Comparison of ENCODE assay signal across 1 cellular context in genomic region chr6:168157272-168158007, GRCh38.
TF ChIP-seq lines count a peak whose summit lies in the region.

No MANE protein-coding gene starts in this region.

TF ChIP-seq in HEK293, 187 proteins besides CTCF, POLR2A, EP300 and RAD21 (continued from another document and continues in another):
- TF ChIP-seq, protein P1, sequence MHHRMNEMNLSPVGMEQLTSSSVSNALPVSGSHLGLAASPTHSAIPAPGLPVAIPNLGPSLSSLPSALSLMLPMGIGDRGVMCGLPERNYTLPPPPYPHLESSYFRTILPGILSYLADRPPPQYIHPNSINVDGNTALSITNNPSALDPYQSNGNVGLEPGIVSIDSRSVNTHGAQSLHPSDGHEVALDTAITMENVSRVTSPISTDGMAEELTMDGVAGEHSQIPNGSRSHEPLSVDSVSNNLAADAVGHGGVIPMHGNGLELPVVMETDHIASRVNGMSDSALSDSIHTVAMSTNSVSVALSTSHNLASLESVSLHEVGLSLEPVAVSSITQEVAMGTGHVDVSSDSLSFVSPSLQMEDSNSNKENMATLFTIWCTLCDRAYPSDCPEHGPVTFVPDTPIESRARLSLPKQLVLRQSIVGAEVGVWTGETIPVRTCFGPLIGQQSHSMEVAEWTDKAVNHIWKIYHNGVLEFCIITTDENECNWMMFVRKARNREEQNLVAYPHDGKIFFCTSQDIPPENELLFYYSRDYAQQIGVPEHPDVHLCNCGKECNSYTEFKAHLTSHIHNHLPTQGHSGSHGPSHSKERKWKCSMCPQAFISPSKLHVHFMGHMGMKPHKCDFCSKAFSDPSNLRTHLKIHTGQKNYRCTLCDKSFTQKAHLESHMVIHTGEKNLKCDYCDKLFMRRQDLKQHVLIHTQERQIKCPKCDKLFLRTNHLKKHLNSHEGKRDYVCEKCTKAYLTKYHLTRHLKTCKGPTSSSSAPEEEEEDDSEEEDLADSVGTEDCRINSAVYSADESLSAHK (tag by site-specific recombination; IDR thresholded peaks at IDR 0.05): peak; percentile 49; the same call in 1 of the 2 replicates
- peak; percentile 74 for TF ChIP-seq ZNF660 (tag by site-specific recombination; IDR thresholded peaks at IDR 0.05)
- no peak for TF ChIP-seq ZBTB48 (tag by site-specific recombination; IDR thresholded peaks at IDR 0.05)
- TF ChIP-seq, protein P2, sequence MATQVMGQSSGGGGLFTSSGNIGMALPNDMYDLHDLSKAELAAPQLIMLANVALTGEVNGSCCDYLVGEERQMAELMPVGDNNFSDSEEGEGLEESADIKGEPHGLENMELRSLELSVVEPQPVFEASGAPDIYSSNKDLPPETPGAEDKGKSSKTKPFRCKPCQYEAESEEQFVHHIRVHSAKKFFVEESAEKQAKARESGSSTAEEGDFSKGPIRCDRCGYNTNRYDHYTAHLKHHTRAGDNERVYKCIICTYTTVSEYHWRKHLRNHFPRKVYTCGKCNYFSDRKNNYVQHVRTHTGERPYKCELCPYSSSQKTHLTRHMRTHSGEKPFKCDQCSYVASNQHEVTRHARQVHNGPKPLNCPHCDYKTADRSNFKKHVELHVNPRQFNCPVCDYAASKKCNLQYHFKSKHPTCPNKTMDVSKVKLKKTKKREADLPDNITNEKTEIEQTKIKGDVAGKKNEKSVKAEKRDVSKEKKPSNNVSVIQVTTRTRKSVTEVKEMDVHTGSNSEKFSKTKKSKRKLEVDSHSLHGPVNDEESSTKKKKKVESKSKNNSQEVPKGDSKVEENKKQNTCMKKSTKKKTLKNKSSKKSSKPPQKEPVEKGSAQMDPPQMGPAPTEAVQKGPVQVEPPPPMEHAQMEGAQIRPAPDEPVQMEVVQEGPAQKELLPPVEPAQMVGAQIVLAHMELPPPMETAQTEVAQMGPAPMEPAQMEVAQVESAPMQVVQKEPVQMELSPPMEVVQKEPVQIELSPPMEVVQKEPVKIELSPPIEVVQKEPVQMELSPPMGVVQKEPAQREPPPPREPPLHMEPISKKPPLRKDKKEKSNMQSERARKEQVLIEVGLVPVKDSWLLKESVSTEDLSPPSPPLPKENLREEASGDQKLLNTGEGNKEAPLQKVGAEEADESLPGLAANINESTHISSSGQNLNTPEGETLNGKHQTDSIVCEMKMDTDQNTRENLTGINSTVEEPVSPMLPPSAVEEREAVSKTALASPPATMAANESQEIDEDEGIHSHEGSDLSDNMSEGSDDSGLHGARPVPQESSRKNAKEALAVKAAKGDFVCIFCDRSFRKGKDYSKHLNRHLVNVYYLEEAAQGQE (tag by site-specific recombination; IDR thresholded peaks at IDR 0.05): no peak
- no peak for TF ChIP-seq ZNF544 (tag by site-specific recombination; IDR thresholded peaks at IDR 0.05)
- TF ChIP-seq SP7 (tag by site-specific recombination; IDR thresholded peaks at IDR 0.05): peak; percentile 93
- TF ChIP-seq ZNF76 (tag by site-specific recombination; IDR thresholded peaks at IDR 0.05; ENCODE audit: borderline replicate concordance, low read depth): no peak
- peak; percentile 59; the same call in 1 of the 2 replicates for TF ChIP-seq ZNF561 (tag by site-specific recombination; IDR thresholded peaks at IDR 0.05; ENCODE audit: borderline replicate concordance)
- TF ChIP-seq ZNF768 (tag by site-specific recombination; IDR thresholded peaks at IDR 0.05): no peak
- peak; percentile 82 for TF ChIP-seq ZNF629 (tag by site-specific recombination; IDR thresholded peaks at IDR 0.05)
- no peak for TF ChIP-seq TCF7L2 (IDR thresholded peaks at IDR 0.05; ENCODE audit: borderline replicate concordance, low read depth, low read length)
- no peak for TF ChIP-seq ZNF558 (tag by site-specific recombination; IDR thresholded peaks at IDR 0.05)
- TF ChIP-seq INSM2 (tag by site-specific recombination; IDR thresholded peaks at IDR 0.05): 0 out of 2 replicates have a peak, but pooled peaks have one; percentile 45
- 0 out of 2 replicates have a peak, but pooled peaks have one; percentile 26 for TF ChIP-seq ZNF24 (tag by site-specific recombination; IDR thresholded peaks at IDR 0.05)
- TF ChIP-seq ZNF600 (tag by site-specific recombination; IDR thresholded peaks at IDR 0.05): peak; percentile 49; the same call in 1 of the 2 replicates
- no peak for TF ChIP-seq ZSCAN16 (tag by site-specific recombination; IDR thresholded peaks at IDR 0.05)
- TF ChIP-seq ZNF585B (tag by site-specific recombination; IDR thresholded peaks at IDR 0.05): no peak
- 0 out of 2 replicates have a peak, but pooled peaks have one; percentile 15 for TF ChIP-seq ZFHX2 (tag by site-specific recombination; conservative IDR thresholded peaks at IDR 0.05)
- TF ChIP-seq ZBTB6 (tag by site-specific recombination; IDR thresholded peaks at IDR 0.05): no peak
- peak; percentile 19; the same call in 1 of the 2 replicates for TF ChIP-seq ZNF341 (tag by site-specific recombination; IDR thresholded peaks at IDR 0.05; ENCODE audit: low read depth)
- no peak for TF ChIP-seq ZNF677 (tag by site-specific recombination; IDR thresholded peaks at IDR 0.05)
- no peak for TF ChIP-seq BCL11A (tag by site-specific recombination; IDR thresholded peaks at IDR 0.05; ENCODE audit: low read depth)
- TF ChIP-seq ZNF398 (tag by site-specific recombination; IDR thresholded peaks at IDR 0.05): no peak
- TF ChIP-seq ZNF843 (tag by site-specific recombination; IDR thresholded peaks at IDR 0.05): peak; percentile 77
- TF ChIP-seq ZBTB44 (tag by site-specific recombination; IDR thresholded peaks at IDR 0.05): peak; percentile 40; the same call in 1 of the 2 replicates
- no peak for TF ChIP-seq ZFP37 (tag by site-specific recombination; IDR thresholded peaks at IDR 0.05)
- no peak for TF ChIP-seq ZNF654 (tag by site-specific recombination; IDR thresholded peaks at IDR 0.05; ENCODE audit: low read depth)
- peak; percentile 44; the same call in 1 of the 2 replicates for TF ChIP-seq IKZF3 (tag by site-specific recombination; IDR thresholded peaks at IDR 0.05)
- TF ChIP-seq GFI1B (tag by site-specific recombination; IDR thresholded peaks at IDR 0.05): peak; percentile 85
- TF ChIP-seq EGR2 (tag by site-specific recombination; IDR thresholded peaks at IDR 0.05; ENCODE audit: low read depth): no peak
- no peak for TF ChIP-seq ZNF2 (tag by site-specific recombination; IDR thresholded peaks at IDR 0.05)
- TF ChIP-seq ZSCAN30 (tag by site-specific recombination; IDR thresholded peaks at IDR 0.05): peak; percentile 59; the same call in 1 of the 2 replicates
- TF ChIP-seq OSR2 (tag by site-specific recombination; IDR thresholded peaks at IDR 0.05): peak; percentile 65
- TF ChIP-seq ZIC2 (tag by site-specific recombination; IDR thresholded peaks at IDR 0.05): peak; percentile 55
- TF ChIP-seq, protein P3, sequence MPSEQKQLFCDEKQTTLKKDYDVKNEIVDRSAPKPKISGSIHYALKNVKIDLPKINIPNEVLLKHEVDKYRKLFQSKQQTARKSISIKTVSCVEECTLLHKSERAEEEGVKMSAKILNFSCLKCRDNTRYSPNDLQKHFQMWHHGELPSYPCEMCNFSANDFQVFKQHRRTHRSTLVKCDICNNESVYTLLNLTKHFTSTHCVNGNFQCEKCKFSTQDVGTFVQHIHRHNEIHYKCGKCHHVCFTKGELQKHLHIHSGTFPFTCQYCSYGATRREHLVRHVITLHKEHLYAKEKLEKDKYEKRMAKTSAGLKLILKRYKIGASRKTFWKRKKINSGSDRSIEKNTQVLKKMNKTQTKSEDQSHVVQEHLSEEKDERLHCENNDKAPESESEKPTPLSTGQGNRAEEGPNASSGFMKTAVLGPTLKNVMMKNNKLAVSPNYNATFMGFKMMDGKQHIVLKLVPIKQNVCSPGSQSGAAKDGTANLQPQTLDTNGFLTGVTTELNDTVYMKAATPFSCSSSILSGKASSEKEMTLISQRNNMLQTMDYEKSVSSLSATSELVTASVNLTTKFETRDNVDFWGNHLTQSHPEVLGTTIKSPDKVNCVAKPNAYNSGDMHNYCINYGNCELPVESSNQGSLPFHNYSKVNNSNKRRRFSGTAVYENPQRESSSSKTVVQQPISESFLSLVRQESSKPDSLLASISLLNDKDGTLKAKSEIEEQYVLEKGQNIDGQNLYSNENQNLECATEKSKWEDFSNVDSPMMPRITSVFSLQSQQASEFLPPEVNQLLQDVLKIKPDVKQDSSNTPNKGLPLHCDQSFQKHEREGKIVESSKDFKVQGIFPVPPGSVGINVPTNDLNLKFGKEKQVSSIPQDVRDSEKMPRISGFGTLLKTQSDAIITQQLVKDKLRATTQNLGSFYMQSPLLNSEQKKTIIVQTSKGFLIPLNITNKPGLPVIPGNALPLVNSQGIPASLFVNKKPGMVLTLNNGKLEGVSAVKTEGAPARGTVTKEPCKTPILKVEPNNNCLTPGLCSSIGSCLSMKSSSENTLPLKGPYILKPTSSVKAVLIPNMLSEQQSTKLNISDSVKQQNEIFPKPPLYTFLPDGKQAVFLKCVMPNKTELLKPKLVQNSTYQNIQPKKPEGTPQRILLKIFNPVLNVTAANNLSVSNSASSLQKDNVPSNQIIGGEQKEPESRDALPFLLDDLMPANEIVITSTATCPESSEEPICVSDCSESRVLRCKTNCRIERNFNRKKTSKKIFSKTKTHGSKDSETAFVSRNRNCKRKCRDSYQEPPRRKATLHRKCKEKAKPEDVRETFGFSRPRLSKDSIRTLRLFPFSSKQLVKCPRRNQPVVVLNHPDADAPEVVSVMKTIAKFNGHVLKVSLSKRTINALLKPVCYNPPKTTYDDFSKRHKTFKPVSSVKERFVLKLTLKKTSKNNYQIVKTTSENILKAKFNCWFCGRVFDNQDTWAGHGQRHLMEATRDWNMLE (tag by site-specific recombination; conservative IDR thresholded peaks at IDR 0.05; ENCODE audit: low read depth): peak; percentile 40; the same call in 1 of the 2 replicates
- TF ChIP-seq ZNF610 (tag by site-specific recombination; IDR thresholded peaks at IDR 0.05; ENCODE audit: borderline replicate concordance): peak; percentile 70; the same call in 1 of the 2 replicates
- peak; percentile 86 for TF ChIP-seq ZNF335 (tag by site-specific recombination; conservative IDR thresholded peaks at IDR 0.05)
- peak; percentile 90 for TF ChIP-seq TRIM28 (IDR thresholded peaks at IDR 0.05; ENCODE audit: borderline replicate concordance, low read length)
- TF ChIP-seq, protein P4, sequence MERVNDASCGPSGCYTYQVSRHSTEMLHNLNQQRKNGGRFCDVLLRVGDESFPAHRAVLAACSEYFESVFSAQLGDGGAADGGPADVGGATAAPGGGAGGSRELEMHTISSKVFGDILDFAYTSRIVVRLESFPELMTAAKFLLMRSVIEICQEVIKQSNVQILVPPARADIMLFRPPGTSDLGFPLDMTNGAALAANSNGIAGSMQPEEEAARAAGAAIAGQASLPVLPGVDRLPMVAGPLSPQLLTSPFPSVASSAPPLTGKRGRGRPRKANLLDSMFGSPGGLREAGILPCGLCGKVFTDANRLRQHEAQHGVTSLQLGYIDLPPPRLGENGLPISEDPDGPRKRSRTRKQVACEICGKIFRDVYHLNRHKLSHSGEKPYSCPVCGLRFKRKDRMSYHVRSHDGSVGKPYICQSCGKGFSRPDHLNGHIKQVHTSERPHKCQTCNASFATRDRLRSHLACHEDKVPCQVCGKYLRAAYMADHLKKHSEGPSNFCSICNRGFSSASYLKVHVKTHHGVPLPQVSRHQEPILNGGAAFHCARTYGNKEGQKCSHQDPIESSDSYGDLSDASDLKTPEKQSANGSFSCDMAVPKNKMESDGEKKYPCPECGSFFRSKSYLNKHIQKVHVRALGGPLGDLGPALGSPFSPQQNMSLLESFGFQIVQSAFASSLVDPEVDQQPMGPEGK (tag by site-specific recombination; IDR thresholded peaks at IDR 0.05): 0 out of 2 replicates have a peak, but pooled peaks have one; percentile 14
- TF ChIP-seq ZNF266 (tag by site-specific recombination; IDR thresholded peaks at IDR 0.05; ENCODE audit: low read depth): no peak
- no peak for TF ChIP-seq SCRT2 (tag by site-specific recombination; IDR thresholded peaks at IDR 0.05)
- no peak for TF ChIP-seq MYNN (tag by site-specific recombination; IDR thresholded peaks at IDR 0.05; ENCODE audit: borderline replicate concordance)
- no peak for TF ChIP-seq ZNF426 (tag by site-specific recombination; IDR thresholded peaks at IDR 0.05)
- no peak for TF ChIP-seq ZNF239 (tag by site-specific recombination; IDR thresholded peaks at IDR 0.05)
